Comparison of ENCODE assay signal across 1 cellular context in the genomic region with DNA sequence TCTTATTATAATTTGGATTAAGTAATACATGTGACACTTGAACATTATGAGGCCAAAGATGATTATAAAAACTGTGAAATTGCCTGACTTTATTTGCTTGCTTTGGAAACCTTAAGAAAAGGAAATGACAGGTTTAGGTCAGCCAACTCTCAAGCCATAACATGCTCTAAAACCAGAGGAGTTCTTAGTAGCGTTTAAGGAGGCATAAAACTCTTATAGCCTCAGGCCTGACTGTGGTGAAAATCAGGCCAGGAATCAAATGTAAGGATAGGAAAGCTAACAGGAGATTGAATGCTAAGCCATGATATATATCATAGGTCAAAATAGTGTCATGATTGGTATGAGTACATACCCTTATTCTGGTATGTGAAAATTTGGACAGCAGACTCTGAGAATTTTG.
TF ChIP-seq lines count a peak whose summit lies in the region.

No MANE protein-coding gene starts in this region.

TF ChIP-seq in K562, 482 proteins besides CTCF, POLR2A, EP300 and RAD21 (continued from another document):
- TF ChIP-seq, protein P1, sequence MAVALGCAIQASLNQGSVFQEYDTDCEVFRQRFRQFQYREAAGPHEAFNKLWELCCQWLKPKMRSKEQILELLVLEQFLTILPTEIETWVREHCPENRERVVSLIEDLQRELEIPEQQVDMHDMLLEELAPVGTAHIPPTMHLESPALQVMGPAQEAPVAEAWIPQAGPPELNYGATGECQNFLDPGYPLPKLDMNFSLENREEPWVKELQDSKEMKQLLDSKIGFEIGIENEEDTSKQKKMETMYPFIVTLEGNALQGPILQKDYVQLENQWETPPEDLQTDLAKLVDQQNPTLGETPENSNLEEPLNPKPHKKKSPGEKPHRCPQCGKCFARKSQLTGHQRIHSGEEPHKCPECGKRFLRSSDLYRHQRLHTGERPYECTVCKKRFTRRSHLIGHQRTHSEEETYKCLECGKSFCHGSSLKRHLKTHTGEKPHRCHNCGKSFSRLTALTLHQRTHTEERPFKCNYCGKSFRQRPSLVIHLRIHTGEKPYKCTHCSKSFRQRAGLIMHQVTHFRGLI (CRISPR knock-in tag; IDR thresholded peaks at IDR 0.05): 0 out of 2 replicates have a peak, but pooled peaks have one; percentile 29
- TF ChIP-seq POLR2AphosphoS5 (IDR thresholded peaks at IDR 0.05; ENCODE audit: control insufficient read depth, insufficient read depth, low read depth, low read length) (no peak), ZNF197 (CRISPR knock-in tag; IDR thresholded peaks at IDR 0.05; ENCODE audit: low read depth) (no peak), ZNF507 (tag; conservative IDR thresholded peaks at IDR 0.05) (0 out of 2 replicates have a peak, but pooled peaks have one; percentile 4), SRSF3 (IDR thresholded peaks at IDR 0.05; ENCODE audit: insufficient read depth, low read length) (no peak), SMAD4 (CRISPR knock-in tag; conservative IDR thresholded peaks at IDR 0.05) (no peak)
- TF ChIP-seq, protein P2, sequence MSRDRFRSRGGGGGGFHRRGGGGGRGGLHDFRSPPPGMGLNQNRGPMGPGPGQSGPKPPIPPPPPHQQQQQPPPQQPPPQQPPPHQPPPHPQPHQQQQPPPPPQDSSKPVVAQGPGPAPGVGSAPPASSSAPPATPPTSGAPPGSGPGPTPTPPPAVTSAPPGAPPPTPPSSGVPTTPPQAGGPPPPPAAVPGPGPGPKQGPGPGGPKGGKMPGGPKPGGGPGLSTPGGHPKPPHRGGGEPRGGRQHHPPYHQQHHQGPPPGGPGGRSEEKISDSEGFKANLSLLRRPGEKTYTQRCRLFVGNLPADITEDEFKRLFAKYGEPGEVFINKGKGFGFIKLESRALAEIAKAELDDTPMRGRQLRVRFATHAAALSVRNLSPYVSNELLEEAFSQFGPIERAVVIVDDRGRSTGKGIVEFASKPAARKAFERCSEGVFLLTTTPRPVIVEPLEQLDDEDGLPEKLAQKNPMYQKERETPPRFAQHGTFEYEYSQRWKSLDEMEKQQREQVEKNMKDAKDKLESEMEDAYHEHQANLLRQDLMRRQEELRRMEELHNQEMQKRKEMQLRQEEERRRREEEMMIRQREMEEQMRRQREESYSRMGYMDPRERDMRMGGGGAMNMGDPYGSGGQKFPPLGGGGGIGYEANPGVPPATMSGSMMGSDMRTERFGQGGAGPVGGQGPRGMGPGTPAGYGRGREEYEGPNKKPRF (IDR thresholded peaks at IDR 0.05; ENCODE audit: low read depth, low read length): no peak
TF ChIP-seq in K562: peak in this region for 2.
